Comparison of ENCODE assay signal across 8 cellular contexts in genomic region chr11:31509017-31509411, GRCh38. TPM values are rescaled to one million over a fixed set of nuclear protein-coding genes. Genes with fewer than 3 reads are reported as not detected.
DNase-seq lines count a peak whose midpoint lies in the region; ATAC-seq and TF ChIP-seq lines count a peak whose summit lies in the region.

No MANE protein-coding gene starts in this region.

- intact Hi-C loops in activated B cell treated with CpG ODN at 0.5 μM for 24 hours (cut with micrococcal nuclease) = loop anchor here (1.0 to 10.0 kb wide), 5 partner anchors 140 to 1186 kb away; partner anchors contain the start of genes ARL14EP, DCDC1, DNAJC24 and EIF3M

- H4K20me1 ChIP-seq in hepatocyte (ENCODE audit: insufficient read depth, poor library complexity, severe bottlenecking) (no peaks in the 10 kb centered on the region), smooth muscle cell (ENCODE audit: low read depth) (peaks cover under 1% of the 10 kb centered on the region)

- H3K4me2 ChIP-seq in hepatocyte (peak overlapping the region; percentile 85), smooth muscle cell (peak overlapping the region; percentile 92)

- H3K4me1 ChIP-seq in hepatocyte (ENCODE audit: insufficient read depth) (peaks cover 14% of the 10 kb centered on the region), smooth muscle cell (ENCODE audit: low read depth) (peaks cover 34% of the 10 kb centered on the region)

- H3K9me3 ChIP-seq in hepatocyte (ENCODE audit: low read depth) = no peaks in the 10 kb centered on the region
- H3K9me3 ChIP-seq in smooth muscle cell (replicated peaks; ENCODE audit: low read depth) = no peaks in the 10 kb centered on the region

- under 1% methylated on average over 8 of the region's 8 CpGs for WGBS in hepatocyte (ENCODE audit: low lambda C conversion rate, missing lambda C conversion rate)
- 2% methylated on average over 8 of the region's 8 CpGs for WGBS in smooth muscle cell (ENCODE audit: low lambda C conversion rate)

- no peaks in the 10 kb centered on the region for H3K36me3 ChIP-seq in hepatocyte (replicated peaks; ENCODE audit: insufficient read depth, low read depth)
- H3K36me3 ChIP-seq in smooth muscle cell (ENCODE audit: low read depth) = no peaks in the 10 kb centered on the region

- H3K79me2 ChIP-seq in hepatocyte (peaks cover 76% of the 10 kb centered on the region), smooth muscle cell (ENCODE audit: low read depth) (peaks cover 66% of the 10 kb centered on the region)

- no peaks in the 10 kb centered on the region for H3K9me2 ChIP-seq in hepatocyte (replicated peaks; ENCODE audit: insufficient read depth)

- H3K27me3 ChIP-seq in hepatocyte (no peaks in the 10 kb centered on the region), smooth muscle cell (ENCODE audit: low read depth) (no peaks in the 10 kb centered on the region)

- H3K9me3 Mint-ChIP-seq in activated B cell treated with CpG ODN at 0.5 μM for 24 hours = no peaks in the 10 kb centered on the region

- peak overlapping the region; percentile 74 for H3K9ac ChIP-seq in smooth muscle cell (ENCODE audit: low read depth)

- POLR2A ChIA-PET in activated B cell treated with CpG ODN at 0.5 μM for 24 hours (lab: Charles Lee) = no interaction called here

- H3F3A ChIP-seq in smooth muscle cell (ENCODE audit: low read depth) = no peaks in the 10 kb centered on the region

- H2AFZ ChIP-seq in hepatocyte (peak overlapping the region; percentile 60), smooth muscle cell (ENCODE audit: low read depth) (peak overlapping the region; percentile 99)

- peak; percentile 1 for ATAC-seq in GM18508 (IDR thresholded peaks at IDR 0.05; ENCODE audit: insufficient read depth, unreplicated experiment)
- ATAC-seq in HG03139 (IDR thresholded peaks at IDR 0.05; ENCODE audit: unreplicated experiment) = peak; percentile 2
- peak; percentile 5 for ATAC-seq in activated B cell treated with CpG ODN at 0.5 μM for 24 hours (ENCODE audit: low read depth)

- TF ChIP-seq CTCF in AG09309 (IDR thresholded peaks at IDR 0.05; ENCODE audit: control insufficient read depth, insufficient read depth, low read depth, low read length, missing control alignments) = no peak
- no peak for TF ChIP-seq CTCF in activated B cell treated with CpG ODN at 0.5 μM for 24 hours (IDR thresholded peaks at IDR 0.05)
- no peak for TF ChIP-seq CTCF in hepatocyte (IDR thresholded peaks at IDR 0.05; ENCODE audit: poor library complexity)
- TF ChIP-seq CTCF in smooth muscle cell (IDR thresholded peaks at IDR 0.05; ENCODE audit: borderline replicate concordance, insufficient read depth, poor library complexity, severe bottlenecking) = no peak

- H3K27me3 Mint-ChIP-seq in activated B cell treated with CpG ODN at 0.5 μM for 24 hours = no peaks in the 10 kb centered on the region

- H3K36me3 Mint-ChIP-seq in activated B cell treated with CpG ODN at 0.5 μM for 24 hours (ENCODE audit: low read depth) = peaks cover 20% of the 10 kb centered on the region

- peak overlapping the region; percentile 87 for H3K4me3 ChIP-seq in AG09309 (ENCODE audit: control insufficient read depth, low read depth, low read length)
- peak overlapping the region; percentile 46 for H3K4me3 ChIP-seq in hepatocyte
- peak overlapping the region; percentile 73 for H3K4me3 ChIP-seq in smooth muscle cell

- DNase-seq in AG09309 (ENCODE audit: low read depth) (no peak), activated B cell treated with CpG ODN at 0.5 μM for 24 hours (no peak), hepatocyte (ENCODE audit: low spot score) (peak; percentile 13), smooth muscle cell (lab: John Stamatoyannopoulos, UW; ENCODE audit: unreplicated experiment) (no peak), NCI-H1048 (lab: John Stamatoyannopoulos, UW) (no peak), MV-4-11 (lab: John Stamatoyannopoulos, UW) (no peak)

- peak overlapping the region; percentile 95 for H3K27ac Mint-ChIP-seq in activated B cell treated with CpG ODN at 0.5 μM for 24 hours

- CTCF ChIA-PET in activated B cell treated with CpG ODN at 0.5 μM for 24 hours (lab: Charles Lee) = no interaction called here

- peak overlapping the region; percentile 60 for H3K27ac ChIP-seq in hepatocyte
- H3K27ac ChIP-seq in smooth muscle cell (ENCODE audit: low read depth) = no peak overlapping the region

- peaks cover 37% of the 10 kb centered on the region for H3K4me1 Mint-ChIP-seq in activated B cell treated with CpG ODN at 0.5 μM for 24 hours

- peak overlapping the region; percentile 98 for H3K4me3 Mint-ChIP-seq in activated B cell treated with CpG ODN at 0.5 μM for 24 hours

RNA-seq across cellular contexts. Expression of gene IMMP1L, which starts 0.4 kb away (rescaled TPM):
- total RNA-seq in activated B cell treated with CpG ODN at 0.5 μM for 24 hours (16.6 and 17.9 TPM in 2 replicates), hepatocyte (8.0 and 17.0 TPM in 2 replicates), smooth muscle cell (11.8 and 22.3 TPM in 2 replicates)
- polyA plus RNA-seq in hepatocyte (30.2 and 33.6 TPM in 2 replicates), smooth muscle cell (24.3 and 32.2 TPM in 2 replicates)

RNA-seq across cellular contexts. Expression of gene ELP4, which starts 0.6 kb away (rescaled TPM):
- total RNA-seq in activated B cell treated with CpG ODN at 0.5 μM for 24 hours (20.4 and 25.5 TPM in 2 replicates), hepatocyte (22.0 and 25.1 TPM in 2 replicates), smooth muscle cell (26.4 and 28.4 TPM in 2 replicates)
- polyA plus RNA-seq in hepatocyte (12.3 and 15.7 TPM in 2 replicates), smooth muscle cell (15.0 and 19.5 TPM in 2 replicates)
